In the genomic region with DNA sequence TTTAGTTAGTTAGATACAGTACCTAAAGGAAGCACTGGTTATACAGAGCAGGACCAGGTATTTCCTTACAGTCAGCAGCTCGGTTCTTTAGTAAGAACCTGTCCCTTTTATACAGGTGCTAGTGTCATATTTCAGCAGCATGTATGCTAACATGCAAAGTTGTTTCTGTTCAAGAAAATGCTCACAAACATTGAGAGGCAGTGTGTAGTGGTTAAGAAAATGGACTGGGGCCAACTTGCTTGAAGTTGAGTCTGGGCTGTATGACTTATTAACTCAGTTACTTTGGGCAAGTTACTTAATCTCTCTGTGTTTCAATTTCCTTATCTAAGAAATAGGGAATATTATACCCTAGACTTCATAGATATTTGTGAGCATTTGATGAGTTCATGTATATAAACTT, we compare ENCODE assay signal across 17 cellular contexts.
"Had no signal": no experiment of that assay in that cellular context is flagged by ENCODE, and none has a peak within 500 bp of the region (broad histone marks: within the 10 kb centered on the region; RNA-seq: fewer than 3 reads in every experiment).

No MANE protein-coding gene starts in this region.

- H3K27ac ChIP-seq: ascending aorta, right lobe of liver, spleen had no signal

- ATAC-seq: activated T-cell treated with anti-CD3 and anti-CD28 coated beads, Interleukin-2, amount 50 U/mL, for 4 hours; effector memory CD8-positive, alpha-beta T cell; left cardiac atrium; natural killer cell treated with Interleukin-12 subunit alpha and Interleukin-12 subunit beta and Interleukin-15 and Interleukin-18, amount 100 ng/mL, for 72 hours; right lobe of liver; stimulated activated naive B cell treated with anti-CD40 and anti-IgM and Interleukin-4, amounts not matched to agents 10 μg/mL and 1 μg/mL and 100 μg/mL, for 72 hours had no signal

- DNase-seq: activated CD4-positive, alpha-beta memory T cell treated with anti-CD3 and anti-CD28 coated beads for 36 hours; activated gamma-delta T cell; activated T-cell treated with anti-CD3 and anti-CD28 coated beads, Interleukin-2, amount 50 U/mL, for 4 hours; central memory CD4-positive, alpha-beta T cell; effector memory CD8-positive, alpha-beta T cell; hypothalamus; left cardiac atrium; occipital lobe; right lobe of liver; spleen; stimulated activated CD4-positive, alpha-beta T cell treated with anti-CD3 and anti-CD28 coated beads, Interleukin-2, amount 100 ng/mL, for 24 hours; stimulated activated naive B cell treated with anti-CD40 and anti-IgM and Interleukin-4, amounts not matched to agents 10 μg/mL and 1 μg/mL and 100 μg/mL, for 72 hours; substantia nigra; SW 1271; trophoblast cell had no signal

- H3K36me3 ChIP-seq: ascending aorta, right lobe of liver, spleen had no signal

- H3K27me3 ChIP-seq: ascending aorta, right lobe of liver, spleen had no signal

- H3K4me3 ChIP-seq: ascending aorta, right lobe of liver, spleen had no signal

- H3K9me3 ChIP-seq: ascending aorta, right lobe of liver, spleen had no signal
